8 cellular contexts compared by ENCODE assay signal in genomic region chr4:112910109-112910736, GRCh38.
DNase-seq lines count a peak whose midpoint lies in the region; ATAC-seq and TF ChIP-seq lines count a peak whose summit lies in the region.

No MANE protein-coding gene starts in this region.

- H3K4me3 Mint-ChIP-seq in endothelial cell (ENCODE audit: unreplicated experiment), result no peak overlapping the region

- TF ChIP-seq CTCF in AG09319 (IDR thresholded peaks at IDR 0.05; ENCODE audit: low read depth, low read length), result peak; percentile 31
- peak; percentile 39 for TF ChIP-seq CTCF in brain microvascular endothelial cell (IDR thresholded peaks at IDR 0.05; ENCODE audit: low read depth, low read length, missing control alignments)
- TF ChIP-seq CTCF in endothelial cell (IDR thresholded peaks at IDR 0.05; ENCODE audit: unreplicated experiment), result no peak

- no peaks in the 10 kb centered on the region for H3K36me3 ChIP-seq in brain microvascular endothelial cell (replicated peaks)

- ATAC-seq in HG02610 (IDR thresholded peaks at IDR 0.05; ENCODE audit: unreplicated experiment) (peak; percentile 53), HG03439 (IDR thresholded peaks at IDR 0.05; ENCODE audit: unreplicated experiment) (no peak)

- H3K9me3 Mint-ChIP-seq in endothelial cell (ENCODE audit: unreplicated experiment), result no peaks in the 10 kb centered on the region

- no peaks in the 10 kb centered on the region for H3K27me3 Mint-ChIP-seq in endothelial cell (ENCODE audit: unreplicated experiment)

- H3K27ac ChIP-seq in brain microvascular endothelial cell, result no peak overlapping the region

- no peak overlapping the region for H3K27ac Mint-ChIP-seq in endothelial cell (ENCODE audit: unreplicated experiment)

- no peaks in the 10 kb centered on the region for H3K27me3 ChIP-seq in brain microvascular endothelial cell (replicated peaks)

- peaks cover 7% of the 10 kb centered on the region for H3K36me3 Mint-ChIP-seq in endothelial cell (ENCODE audit: low read depth, unreplicated experiment)

- peaks cover 16% of the 10 kb centered on the region for H3K4me1 Mint-ChIP-seq in endothelial cell (ENCODE audit: unreplicated experiment)

- DNase-seq in AG09319 (ENCODE audit: extremely low read depth, low read depth) (no peak), brain microvascular endothelial cell (peak; percentile 47), midbrain (lab: John Stamatoyannopoulos, UW) (peak; percentile 79), endothelial cell (ENCODE audit: low spot score) (no peak), NCI-H526 treated with DMSO at 0.1 percent for 48 hours (lab: John Stamatoyannopoulos, UW) (no peak), T-helper 2 cell (no peak)

- in situ Hi-C loops in brain microvascular endothelial cell (cut with HindIII; ENCODE audit: low pct_ligation_motif_present, low sequenced_read_pairs), result no loop called here

- peak overlapping the region; percentile 30 for H3K4me3 ChIP-seq in brain microvascular endothelial cell (ENCODE audit: low read depth, low read length)

Comparison
In these comparisons a context has a peak if more than half of its experiments do, and no peak if none do; other contexts are left out.
1. DNase-seq: peak in brain microvascular endothelial cell (single experiment) and midbrain (single experiment); none in AG09319 (single experiment), endothelial cell (single experiment), NCI-H526 treated with DMSO at 0.1 percent for 48 hours (single experiment) and T-helper 2 cell (0 of 5).